ENCODE assay signal across 1 cellular context in genomic region chr6:43667245-43668150, GRCh38.
TF ChIP-seq lines count a peak whose summit lies in the region.

No MANE protein-coding gene starts in this region.

TF ChIP-seq in K562, 482 proteins besides CTCF, POLR2A, EP300 and RAD21 (continued from another document and continues in another):
- TF ChIP-seq ZNF75A (CRISPR knock-in tag; IDR thresholded peaks at IDR 0.05) (0 out of 2 replicates have a peak, but pooled peaks have one; percentile 24), MYC (IDR thresholded peaks at IDR 0.05; ENCODE audit: low read depth, low read length) (no peak), MYC (CRISPR knock-in tag; IDR thresholded peaks at IDR 0.05; ENCODE audit: borderline replicate concordance, low read depth) (no peak), POLR2H (tag; IDR thresholded peaks at IDR 0.05; ENCODE audit: low read depth) (no peak), ARID2 (IDR thresholded peaks at IDR 0.05) (peak; percentile 75), SMARCA5 (IDR thresholded peaks at IDR 0.05) (no peak), CHD7 (IDR thresholded peaks at IDR 0.05; ENCODE audit: low read depth, low read length) (no peak), GTF2F1 (IDR thresholded peaks at IDR 0.05; ENCODE audit: low read depth, low read length) (no peak), MAFF (IDR thresholded peaks at IDR 0.05; ENCODE audit: low read length) (no peak), HNRNPH1 (optimal IDR thresholded peaks at IDR 0.05; ENCODE audit: low read depth, low read length) (no peak), JUNB (CRISPR knock-in tag; conservative IDR thresholded peaks at IDR 0.05) (no peak), ZSCAN29 (IDR thresholded peaks at IDR 0.05) (no peak), ZNF696 (CRISPR knock-in tag; conservative IDR thresholded peaks at IDR 0.05) (no peak), CUX1 (CRISPR knock-in tag; IDR thresholded peaks at IDR 0.05) (no peak), YY1 (IDR thresholded peaks at IDR 0.05; ENCODE audit: borderline replicate concordance in 1 of 3, control insufficient read depth in 1 of 3, extremely low read depth in 1 of 3, insufficient read depth in 3 of 3, insufficient read length in 1 of 3, insufficient replicate concordance in 2 of 3, low read depth in 1 of 3, low read length in 2 of 3) (no peak), IRF9 (tag; IDR thresholded peaks at IDR 0.05) (no peak), KLF10 (CRISPR knock-in tag; IDR thresholded peaks at IDR 0.05) (no peak), ZNF561 (CRISPR knock-in tag; conservative IDR thresholded peaks at IDR 0.05) (peak; percentile 71; the same call in 1 of the 2 replicates), HDAC8 (tag; IDR thresholded peaks at IDR 0.05) (no peak), SRSF9 (IDR thresholded peaks at IDR 0.05; ENCODE audit: borderline replicate concordance, low read depth, low read length) (no peak), FOXP1 (CRISPR knock-in tag; IDR thresholded peaks at IDR 0.05) (no peak), SMC3 (conservative IDR thresholded peaks at IDR 0.05; ENCODE audit: insufficient read depth, low read depth, low read length) (peak; percentile 98), ZFPM2 (CRISPR knock-in tag; IDR thresholded peaks at IDR 0.05) (0 out of 2 replicates have a peak, but pooled peaks have one; percentile 45), TRIM28 (IDR thresholded peaks at IDR 0.05) (no peak), ZNF699 (CRISPR knock-in tag; IDR thresholded peaks at IDR 0.05; ENCODE audit: insufficient replicate concordance) (no peak), ZNF778 (CRISPR knock-in tag; IDR thresholded peaks at IDR 0.05) (no peak), JUND (IDR thresholded peaks at IDR 0.05; ENCODE audit: borderline replicate concordance, low read depth, low read length) (peak; percentile 30; the same call in 1 of the 2 replicates), JUND (tag; IDR thresholded peaks at IDR 0.05; ENCODE audit: borderline replicate concordance, low read depth, low read length) (no peak; the same call in 2 of the 3 replicates), ZNF764 (CRISPR knock-in tag; IDR thresholded peaks at IDR 0.05; ENCODE audit: low read depth) (no peak; the same call in 1 of the 2 replicates), ZBTB43 (CRISPR knock-in tag; IDR thresholded peaks at IDR 0.05) (peak; percentile 10; the same call in 1 of the 2 replicates), KAT8 (IDR thresholded peaks at IDR 0.05; ENCODE audit: low read depth) (no peak), HEY1 (CRISPR knock-in tag; IDR thresholded peaks at IDR 0.05; ENCODE audit: borderline replicate concordance) (no peak), NFIX (CRISPR knock-in tag; IDR thresholded peaks at IDR 0.05; ENCODE audit: low read depth) (no peak), ZNF395 (CRISPR knock-in tag; IDR thresholded peaks at IDR 0.05) (no peak), THRAP3 (IDR thresholded peaks at IDR 0.05; ENCODE audit: borderline replicate concordance) (no peak), RBFOX2 (IDR thresholded peaks at IDR 0.05; ENCODE audit: low read depth, low read length) (no peak), TCF7L2 (IDR thresholded peaks at IDR 0.05; ENCODE audit: low read depth, low read length) (no peak), BCLAF1 (IDR thresholded peaks at IDR 0.05; ENCODE audit: borderline replicate concordance in 1 of 2, control insufficient read depth in 1 of 2, low read depth in 2 of 2, low read length in 1 of 2) (no peak)
